ENCODE assay signal across 1 cellular context in the genomic region with DNA sequence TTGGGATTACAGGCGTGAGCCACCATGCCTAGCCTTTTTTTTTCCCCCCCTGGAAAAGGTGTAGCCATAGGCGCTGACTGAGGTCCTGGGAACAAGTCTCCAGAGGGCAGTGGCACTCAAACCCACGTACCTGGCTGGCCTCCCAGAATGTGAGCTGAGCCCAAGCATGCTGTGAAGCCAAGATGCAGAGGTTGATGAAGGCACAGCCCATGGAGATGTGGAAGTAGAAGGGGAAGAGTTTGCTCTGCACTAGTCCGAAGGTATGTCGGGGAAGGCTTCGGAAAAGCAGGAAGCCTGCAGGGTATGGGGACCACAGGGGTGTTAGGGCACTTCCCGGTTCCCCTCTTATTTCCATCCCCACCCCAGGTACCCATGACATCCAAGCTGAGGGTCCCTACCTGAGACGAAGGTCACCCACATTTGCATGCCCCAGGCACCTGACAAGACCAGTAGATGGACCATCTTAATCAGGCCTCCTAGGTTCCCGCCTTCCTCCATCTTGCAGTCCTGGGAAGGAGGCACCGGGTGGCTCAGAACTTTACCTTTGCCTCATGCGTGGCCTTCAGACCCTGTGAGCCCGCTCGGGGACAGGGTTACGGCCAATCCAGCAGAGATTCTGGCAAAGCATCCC.
TF ChIP-seq lines count a peak whose summit lies in the region.

No MANE protein-coding gene starts in this region.

TF ChIP-seq in liver, 16 proteins besides CTCF, POLR2A, EP300 and RAD21 (continued from another document):
- no peak for TF ChIP-seq HNF4G (IDR thresholded peaks at IDR 0.05)
- no peak for TF ChIP-seq TAF1 (conservative IDR thresholded peaks at IDR 0.05)
- no peak for TF ChIP-seq SP1 (IDR thresholded peaks at IDR 0.05)
- TF ChIP-seq JUND (IDR thresholded peaks at IDR 0.05), result no peak
- TF ChIP-seq EGR1 (IDR thresholded peaks at IDR 0.05; ENCODE audit: low read depth in 2 of 2), result no peak
- TF ChIP-seq NR2F2 (IDR thresholded peaks at IDR 0.05), result no peak
